In the genomic region with DNA sequence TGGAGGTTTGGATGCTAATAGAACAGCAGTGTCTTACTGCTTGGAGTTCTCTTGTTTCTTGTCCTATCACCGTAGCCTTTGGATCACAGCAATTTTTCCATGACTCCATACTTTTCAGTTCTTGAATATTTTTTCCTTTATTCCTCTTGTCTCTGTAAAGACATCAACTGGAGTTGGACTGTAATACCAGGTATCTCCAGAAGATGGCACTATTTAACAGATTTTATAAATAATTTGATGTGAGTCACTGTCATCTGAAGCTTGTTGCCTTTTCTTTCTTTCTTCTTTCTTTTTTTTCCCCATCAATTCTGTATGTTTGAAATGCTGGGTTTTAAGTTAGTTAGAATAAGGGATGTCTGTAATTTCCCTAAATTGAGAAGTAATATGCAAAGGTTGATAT, we compare ENCODE assay signal across 8 cellular contexts. TPM values are rescaled to one million over a fixed set of nuclear protein-coding genes. Genes with fewer than 3 reads are reported as not detected.
DNase-seq lines count a peak whose midpoint lies in the region; FAIRE-seq and TF ChIP-seq lines count a peak whose summit lies in the region.

No MANE protein-coding gene starts in this region.

- H3K36me3 Mint-ChIP-seq in activated T-helper 1 cell treated with anti-CD3 and anti-CD28 coated beads, Interleukin-12 subunit alpha, Interleukin-12 subunit beta, Interleukin-2, Interleukin-4 antibody, amounts not matched to agents 30 ng/mL and 10 ng/mL and 1 ng/mL, durations not matched to agents 14 hours and 24 hours and 36 hours (ENCODE audit: low read depth): peaks cover 3% of the 10 kb centered on the region

- DNase-seq in AG09309 (ENCODE audit: low read depth): no peak
- peak; percentile 9 for DNase-seq in NT2/D1 (ENCODE audit: low read depth, low spot score)
- DNase-seq in endothelial cell of umbilical vein (ENCODE audit: low read depth, low spot score): peak; percentile 78
- DNase-seq in HPDE6-E6E7 (ENCODE audit: extremely low spot score): no peak
- no peak for DNase-seq in T-helper 9 cell
- DNase-seq in activated T-helper 1 cell treated with anti-CD3 and anti-CD28 coated beads, Interleukin-12 subunit alpha, Interleukin-12 subunit beta, Interleukin-2, Interleukin-4 antibody, amounts not matched to agents 30 ng/mL and 10 ng/mL and 1 ng/mL, durations not matched to agents 14 hours and 24 hours and 36 hours (ENCODE audit: low spot score): no peak

- H3K4me3 ChIP-seq in AG09309 (ENCODE audit: control insufficient read depth, low read depth, low read length) (no peak overlapping the region), NT2/D1 (ENCODE audit: insufficient read length, low read depth) (no peak overlapping the region), endothelial cell of umbilical vein (replicated peaks in 1 of 3; ENCODE audit: insufficient read depth in 1 of 3, low read depth in 1 of 3, low read length in 3 of 3) (no peak overlapping the region), parathyroid adenoma (ENCODE audit: low read depth, low read length) (no peak overlapping the region)

- H3K27ac Mint-ChIP-seq in activated T-helper 1 cell treated with anti-CD3 and anti-CD28 coated beads, Interleukin-12 subunit alpha, Interleukin-12 subunit beta, Interleukin-2, Interleukin-4 antibody, amounts not matched to agents 30 ng/mL and 10 ng/mL and 1 ng/mL, durations not matched to agents 14 hours and 24 hours and 36 hours: no peak overlapping the region

- dilution Hi-C loops in endothelial cell of umbilical vein (cut with MboI; ENCODE audit: extremely low pct_ligation_motif_present, low sequenced_read_pairs): no loop called here

- H3K36me3 ChIP-seq in NT2/D1 (ENCODE audit: insufficient read depth, insufficient read length, low read length) (peaks cover 8% of the 10 kb centered on the region), endothelial cell of umbilical vein (ENCODE audit: control insufficient read depth in 2 of 2, extremely low read depth in 1 of 2, insufficient read depth in 2 of 2, low read length in 2 of 2) (peaks cover 0 to 3% of the 10 kb centered on the region in 2 experiments), parathyroid adenoma (ENCODE audit: control insufficient read depth, insufficient read depth, low read length) (no peaks in the 10 kb centered on the region)

- no peaks in the 10 kb centered on the region for H3K9me1 ChIP-seq in endothelial cell of umbilical vein (replicated peaks; ENCODE audit: control insufficient read depth, extremely low read depth, insufficient read depth, low read length)

- no peaks in the 10 kb centered on the region for H4K20me1 ChIP-seq in endothelial cell of umbilical vein (replicated peaks; ENCODE audit: control insufficient read depth, extremely low read depth, insufficient read depth, low read length)

- no peaks in the 10 kb centered on the region for H3K27me3 Mint-ChIP-seq in activated T-helper 1 cell treated with anti-CD3 and anti-CD28 coated beads, Interleukin-12 subunit alpha, Interleukin-12 subunit beta, Interleukin-2, Interleukin-4 antibody, amounts not matched to agents 30 ng/mL and 10 ng/mL and 1 ng/mL, durations not matched to agents 14 hours and 24 hours and 36 hours (ENCODE audit: insufficient read depth)

- CTCF ChIA-PET in endothelial cell of umbilical vein (lab: Charles Lee): interaction anchor here (0.6 to 2.0 kb wide), 30 partner anchors 9 to 465 kb away, joined by 3 to 84 read pairs (median 4); no protein-coding TSS in a partner anchor

- H3K4me1 Mint-ChIP-seq in activated T-helper 1 cell treated with anti-CD3 and anti-CD28 coated beads, Interleukin-12 subunit alpha, Interleukin-12 subunit beta, Interleukin-2, Interleukin-4 antibody, amounts not matched to agents 30 ng/mL and 10 ng/mL and 1 ng/mL, durations not matched to agents 14 hours and 24 hours and 36 hours (ENCODE audit: low read depth): no peaks in the 10 kb centered on the region

- TF ChIP-seq POLR2A in endothelial cell of umbilical vein (IDR thresholded peaks at IDR 0.05; ENCODE audit: low read depth, low read length): no peak

- H3K4me2 ChIP-seq in endothelial cell of umbilical vein (ENCODE audit: insufficient read depth, low read length) (no peak overlapping the region), parathyroid adenoma (ENCODE audit: low read length) (no peak overlapping the region)

- no peak overlapping the region for H3K27ac ChIP-seq in endothelial cell of umbilical vein (ENCODE audit: insufficient read depth, low read depth, low read length)
- H3K27ac ChIP-seq in parathyroid adenoma: no peak overlapping the region

- H3K27me3 ChIP-seq in NT2/D1 (ENCODE audit: insufficient read depth, insufficient read length) (no peaks in the 10 kb centered on the region), endothelial cell of umbilical vein (ENCODE audit: control insufficient read depth in 2 of 2, insufficient read depth in 2 of 2, low read length in 2 of 2) (no peaks in the 10 kb centered on the region), parathyroid adenoma (ENCODE audit: control insufficient read depth, insufficient read depth, low read length) (no peaks in the 10 kb centered on the region)

- H2AFZ ChIP-seq in endothelial cell of umbilical vein (ENCODE audit: low read depth, low read length) (no peak overlapping the region), parathyroid adenoma (no peak overlapping the region)

- no peaks in the 10 kb centered on the region for H3K4me1 ChIP-seq in NT2/D1 (ENCODE audit: insufficient read depth, insufficient read length)
- H3K4me1 ChIP-seq in endothelial cell of umbilical vein (ENCODE audit: control insufficient read depth, extremely low read depth, insufficient read depth, low read length): no peaks in the 10 kb centered on the region
- H3K4me1 ChIP-seq in parathyroid adenoma: no peaks in the 10 kb centered on the region

- no peaks in the 10 kb centered on the region for H3K9me3 Mint-ChIP-seq in activated T-helper 1 cell treated with anti-CD3 and anti-CD28 coated beads, Interleukin-12 subunit alpha, Interleukin-12 subunit beta, Interleukin-2, Interleukin-4 antibody, amounts not matched to agents 30 ng/mL and 10 ng/mL and 1 ng/mL, durations not matched to agents 14 hours and 24 hours and 36 hours

- no peaks in the 10 kb centered on the region for H3K9me3 ChIP-seq in NT2/D1 (ENCODE audit: insufficient read depth, low read length)
- H3K9me3 ChIP-seq in endothelial cell of umbilical vein (replicated peaks; ENCODE audit: control insufficient read depth, insufficient read depth, low read length): no peaks in the 10 kb centered on the region
- no peaks in the 10 kb centered on the region for H3K9me3 ChIP-seq in parathyroid adenoma (ENCODE audit: control insufficient read depth, low read length)

- FAIRE-seq in endothelial cell of umbilical vein (lab: Jason Lieb, UNC): peak; percentile 61

- intact Hi-C loops in endothelial cell of umbilical vein (cut with micrococcal nuclease): loop anchor here (1.0 to 5.0 kb wide), 4 partner anchors 62 to 424 kb away; no protein-coding TSS in a partner anchor
- intact Hi-C loops in activated T-helper 1 cell treated with anti-CD3 and anti-CD28 coated beads, Interleukin-12 subunit alpha, Interleukin-12 subunit beta, Interleukin-2, Interleukin-4 antibody, amounts not matched to agents 30 ng/mL and 10 ng/mL and 1 ng/mL, durations not matched to agents 14 hours and 24 hours and 36 hours (cut with micrococcal nuclease): loop anchor here (1.0 kb wide), 3 partner anchors 37 to 299 kb away; no protein-coding TSS in a partner anchor

- TF ChIP-seq CTCF in AG09309 (IDR thresholded peaks at IDR 0.05; ENCODE audit: control insufficient read depth, insufficient read depth, low read depth, low read length, missing control alignments): peak; percentile 46
- TF ChIP-seq CTCF in GM12873 (IDR thresholded peaks at IDR 0.05; ENCODE audit: insufficient read depth, low read depth, low read length, missing control alignments): peak; percentile 47
- TF ChIP-seq CTCF in endothelial cell of umbilical vein (IDR thresholded peaks at IDR 0.05; ENCODE audit: extremely low read depth in 1 of 2, insufficient read depth in 1 of 2, low read depth in 1 of 2, low read length in 2 of 2): peak in 1 of 2 donors; percentile 15
- TF ChIP-seq CTCF in parathyroid adenoma (IDR thresholded peaks at IDR 0.05): peak; percentile 32

- no peaks in the 10 kb centered on the region for H3K79me2 ChIP-seq in endothelial cell of umbilical vein (ENCODE audit: control insufficient read depth, insufficient read depth, low read length)
- H3K79me2 ChIP-seq in parathyroid adenoma: no peaks in the 10 kb centered on the region

- POLR2A ChIA-PET in endothelial cell of umbilical vein (lab: Charles Lee): interaction anchor here (1.4 kb wide), 1 partner anchor 299 kb away, joined by 4 read pairs; no protein-coding TSS in a partner anchor

- no peak overlapping the region for H3K4me3 Mint-ChIP-seq in activated T-helper 1 cell treated with anti-CD3 and anti-CD28 coated beads, Interleukin-12 subunit alpha, Interleukin-12 subunit beta, Interleukin-2, Interleukin-4 antibody, amounts not matched to agents 30 ng/mL and 10 ng/mL and 1 ng/mL, durations not matched to agents 14 hours and 24 hours and 36 hours

- no TSS peak for BruUV-seq in endothelial cell of umbilical vein (replicated peaks; lab: Mats Ljungman, UMichigan)

- H3K9ac ChIP-seq in NT2/D1 (ENCODE audit: insufficient read length, low read depth): no peak overlapping the region
- H3K9ac ChIP-seq in endothelial cell of umbilical vein (replicated peaks; ENCODE audit: extremely low read depth, insufficient read depth, low read length): no peak overlapping the region
- H3K9ac ChIP-seq in parathyroid adenoma: no peak overlapping the region

TF ChIP-seq in endothelial cell of umbilical vein, 7 proteins besides CTCF, POLR2A, EP300 and RAD21 (continues in another document):
- TF ChIP-seq, protein P1, sequence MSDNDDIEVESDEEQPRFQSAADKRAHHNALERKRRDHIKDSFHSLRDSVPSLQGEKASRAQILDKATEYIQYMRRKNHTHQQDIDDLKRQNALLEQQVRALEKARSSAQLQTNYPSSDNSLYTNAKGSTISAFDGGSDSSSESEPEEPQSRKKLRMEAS (IDR thresholded peaks at IDR 0.05; ENCODE audit: insufficient read depth, insufficient read length): no peak
- TF ChIP-seq EZH2 (IDR thresholded peaks at IDR 0.05; ENCODE audit: borderline replicate concordance, low read depth, low read length, severe bottlenecking) (no peak), GATA2 (IDR thresholded peaks at IDR 0.05; ENCODE audit: insufficient read depth, insufficient read length, low read depth, low read length) (no peak)

RNA-seq across cellular contexts. Expression of a gene that starts 24.1 kb away (rescaled TPM):
- 43.3 and 51.0 TPM in 2 replicates for total RNA-seq in endothelial cell of umbilical vein
- 12.0 and 19.2 TPM in 2 replicates for polyA plus RNA-seq in endothelial cell of umbilical vein
- 29.5 and 34.8 TPM in 2 replicates for polyA plus RNA-seq in endothelial cell of umbilical vein (2011; cell fraction: cytosol; rRNA removed)
- 14.2 and 20.4 TPM in 2 replicates for polyA plus RNA-seq in endothelial cell of umbilical vein (2011; cell fraction: nucleus; rRNA removed)
- polyA plus RNA-seq in endothelial cell of umbilical vein (2012): 55.9 and 73.0 TPM in 2 replicates
- polyA minus RNA-seq in endothelial cell of umbilical vein: 7.8 and 12.0 TPM in 2 replicates
- polyA minus RNA-seq in endothelial cell of umbilical vein (2011; cell fraction: cytosol; rRNA and poly(A)+ RNA removed): 31.9 TPM
- polyA minus RNA-seq in endothelial cell of umbilical vein (2011; cell fraction: nucleus; rRNA and poly(A)+ RNA removed): 3.9 and 7.2 TPM in 2 replicates
- total RNA-seq in activated T-helper 1 cell treated with anti-CD3 and anti-CD28 coated beads, Interleukin-12 subunit alpha, Interleukin-12 subunit beta, Interleukin-2, Interleukin-4 antibody, amounts not matched to agents 30 ng/mL and 10 ng/mL and 1 ng/mL, durations not matched to agents 14 hours and 24 hours and 36 hours: 106 and 113 TPM in 2 replicates

Comparison
In these comparisons a context has a peak if more than half of its experiments do, and no peak if none do; other contexts are left out.
1. DNase-seq: peak in NT2/D1 (single experiment) and endothelial cell of umbilical vein (single experiment); none in AG09309 (single experiment), HPDE6-E6E7 (single experiment), T-helper 9 cell (single experiment) and activated T-helper 1 cell treated with anti-CD3 and anti-CD28 coated beads, Interleukin-12 subunit alpha, Interleukin-12 subunit beta, Interleukin-2, Interleukin-4 antibody, amounts not matched to agents 30 ng/mL and 10 ng/mL and 1 ng/mL, durations not matched to agents 14 hours and 24 hours and 36 hours (single experiment).